In genomic region chr10:120735773-120736371, GRCh38 we compare ENCODE assay signal across 8 cellular contexts.
DNase-seq lines count a peak whose midpoint lies in the region; ATAC-seq, FAIRE-seq and TF ChIP-seq lines count a peak whose summit lies in the region.

No MANE protein-coding gene starts in this region.

- peaks cover 32% of the 10 kb centered on the region for H3K27me3 ChIP-seq in HCT116 (ENCODE audit: insufficient read depth, low read length)
- H3K27me3 ChIP-seq in endothelial cell of umbilical vein (ENCODE audit: control insufficient read depth in 2 of 2, insufficient read depth in 2 of 2, low read length in 2 of 2), result no peaks in the 10 kb centered on the region
- H3K27me3 ChIP-seq in MG63, result no peaks in the 10 kb centered on the region

- no peaks in the 10 kb centered on the region for H3K36me3 ChIP-seq in HCT116 (ENCODE audit: control insufficient read depth in 1 of 2, insufficient read depth in 2 of 2, low read length in 2 of 2)
- H3K36me3 ChIP-seq in endothelial cell of umbilical vein (ENCODE audit: control insufficient read depth in 2 of 2, extremely low read depth in 1 of 2, insufficient read depth in 2 of 2, low read length in 2 of 2), result no peaks in the 10 kb centered on the region
- H3K36me3 ChIP-seq in MG63, result no peaks in the 10 kb centered on the region

- H3K9me2 ChIP-seq in HCT116 (ENCODE audit: insufficient read depth), result no peaks in the 10 kb centered on the region

- H2AFZ ChIP-seq in HCT116 (ENCODE audit: low read depth, low read length, poor library complexity, severe bottlenecking) (no peak overlapping the region), endothelial cell of umbilical vein (ENCODE audit: low read depth, low read length) (no peak overlapping the region)

- H4K20me1 ChIP-seq in HCT116 (ENCODE audit: insufficient read depth) (no peaks in the 10 kb centered on the region), endothelial cell of umbilical vein (replicated peaks; ENCODE audit: control insufficient read depth, extremely low read depth, insufficient read depth, low read length) (no peaks in the 10 kb centered on the region)

- no peak for FAIRE-seq in endothelial cell of umbilical vein (lab: Jason Lieb, UNC)

- H3K36me3 Mint-ChIP-seq in activated naive CD4-positive, alpha-beta T cell treated with anti-CD3 and anti-CD28 coated beads for 36 hours (ENCODE audit: low read depth), result no peaks in the 10 kb centered on the region

- intact Hi-C loops in HCT116 (cut with micrococcal nuclease) (loop anchor here (1.0 to 10.0 kb wide), 3 partner anchors 313 to 801 kb away; no protein-coding TSS in a partner anchor), endothelial cell of umbilical vein (cut with micrococcal nuclease) (loop anchor here (1.0 to 2.0 kb wide), 5 partner anchors 51 to 513 kb away; partner anchors contain the start of genes PLPP4 and WDR11)
- intact Hi-C loops in activated naive CD4-positive, alpha-beta T cell treated with anti-CD3 and anti-CD28 coated beads for 36 hours (cut with micrococcal nuclease), result loop anchor here (1.0 to 10.0 kb wide), 2 partner anchors 313 to 511 kb away; no protein-coding TSS in a partner anchor

- H3K4me3 ChIP-seq in HCT116 (replicated peaks in 1 of 2; ENCODE audit: low read depth in 1 of 2, low read length in 2 of 2), result no peak overlapping the region
- H3K4me3 ChIP-seq in endothelial cell of umbilical vein (replicated peaks in 1 of 3; ENCODE audit: insufficient read depth in 1 of 3, low read depth in 1 of 3, low read length in 3 of 3), result no peak overlapping the region
- H3K4me3 ChIP-seq in MG63, result no peak overlapping the region

- H3K4me1 Mint-ChIP-seq in activated naive CD4-positive, alpha-beta T cell treated with anti-CD3 and anti-CD28 coated beads for 36 hours (ENCODE audit: low read depth), result no peaks in the 10 kb centered on the region

- RAD21 ChIA-PET in HCT116 (lab: Charles Lee; ENCODE audit: low non-redundant PET in 1 of 2, low total read pairs in 2 of 2, uncharacterized antibody in 2 of 2, unreplicated experiment in 2 of 2), result interaction anchor here in 1 of 2 experiments (0.6 kb wide), 1 partner anchor 217 kb away, joined by 3 read pairs; no protein-coding TSS in a partner anchor

- CTCF ChIA-PET in HCT116 (lab: Charles Lee), result interaction anchor here (1.6 to 2.0 kb wide), 2 partner anchors 9 to 313 kb away, joined by 3 to 8 read pairs; no protein-coding TSS in a partner anchor
- CTCF ChIA-PET in endothelial cell of umbilical vein (lab: Charles Lee), result interaction anchor here (0.9 to 5.0 kb wide), 16 partner anchors 9 to 514 kb away, joined by 3 to 45 read pairs (median 7); partner anchors contain the start of gene PLPP4
- CTCF ChIA-PET in activated naive CD4-positive, alpha-beta T cell treated with anti-CD3 and anti-CD28 coated beads for 36 hours (lab: Charles Lee), result interaction anchor here (0.5 to 1.6 kb wide), 7 partner anchors 12 to 919 kb away, joined by 3 to 6 read pairs (median 4); no protein-coding TSS in a partner anchor

- H3K27ac Mint-ChIP-seq in activated naive CD4-positive, alpha-beta T cell treated with anti-CD3 and anti-CD28 coated beads for 36 hours, result no peak overlapping the region

- H3K9ac ChIP-seq in HCT116 (ENCODE audit: low read length) (no peak overlapping the region), endothelial cell of umbilical vein (replicated peaks; ENCODE audit: extremely low read depth, insufficient read depth, low read length) (peak overlapping the region; percentile 45)

- TF ChIP-seq POLR2A in HCT116 (IDR thresholded peaks at IDR 0.05; ENCODE audit: borderline replicate concordance, extremely low read depth, insufficient read depth, insufficient read length), result no peak
- no peak for TF ChIP-seq POLR2A in endothelial cell of umbilical vein (IDR thresholded peaks at IDR 0.05; ENCODE audit: low read depth, low read length)

- H3K27me3 Mint-ChIP-seq in activated naive CD4-positive, alpha-beta T cell treated with anti-CD3 and anti-CD28 coated beads for 36 hours (ENCODE audit: low read depth), result peaks cover 2% of the 10 kb centered on the region

- H3K9me1 ChIP-seq in endothelial cell of umbilical vein (replicated peaks; ENCODE audit: control insufficient read depth, extremely low read depth, insufficient read depth, low read length), result no peaks in the 10 kb centered on the region

- POLR2A ChIA-PET in HCT116 (lab: Charles Lee), result no interaction called here
- POLR2A ChIA-PET in endothelial cell of umbilical vein (lab: Charles Lee), result interaction anchor here (1.5 kb wide), 1 partner anchor 94 kb away, joined by 8 read pairs; no protein-coding TSS in a partner anchor

- ATAC-seq in HCT116 (peak; percentile 86), GM21526 (IDR thresholded peaks at IDR 0.05; ENCODE audit: low FRiP score, unreplicated experiment) (no peak)

- H3K4me1 ChIP-seq in HCT116 (ENCODE audit: control insufficient read depth in 1 of 2, insufficient read depth in 2 of 2, low read length in 2 of 2) (peaks cover 0 to 9% of the 10 kb centered on the region in 2 experiments; a peak in 1 of 4 replicates), endothelial cell of umbilical vein (ENCODE audit: control insufficient read depth, extremely low read depth, insufficient read depth, low read length) (peaks cover 39% of the 10 kb centered on the region)

- no peaks in the 10 kb centered on the region for H3K9me3 Mint-ChIP-seq in activated naive CD4-positive, alpha-beta T cell treated with anti-CD3 and anti-CD28 coated beads for 36 hours

- no peaks in the 10 kb centered on the region for H3K9me3 ChIP-seq in HCT116 (ENCODE audit: control insufficient read depth in 1 of 2, insufficient read depth in 1 of 2, low read depth in 1 of 2, low read length in 2 of 2)
- H3K9me3 ChIP-seq in endothelial cell of umbilical vein (replicated peaks; ENCODE audit: control insufficient read depth, insufficient read depth, low read length), result no peaks in the 10 kb centered on the region
- H3K9me3 ChIP-seq in MG63, result no peaks in the 10 kb centered on the region

- dilution Hi-C loops in endothelial cell of umbilical vein (cut with MboI; ENCODE audit: extremely low pct_ligation_motif_present, low sequenced_read_pairs), result no loop called here

- H3K27ac ChIP-seq in HCT116 (ENCODE audit: low read depth, low read length) (no peak overlapping the region), endothelial cell of umbilical vein (ENCODE audit: insufficient read depth, low read depth, low read length) (peak overlapping the region; percentile 81)

- no peak overlapping the region for H3K4me3 Mint-ChIP-seq in activated naive CD4-positive, alpha-beta T cell treated with anti-CD3 and anti-CD28 coated beads for 36 hours

- TF ChIP-seq RAD21 in HCT116 (IDR thresholded peaks at IDR 0.05; ENCODE audit: low read depth), result peak; percentile 59

- DNase-seq in DMS53 (lab: John Stamatoyannopoulos, UW) (peak; percentile 56), HCT116 (ENCODE audit: low read depth, low spot score) (peak; percentile 26), OCI-M1 (lab: John Stamatoyannopoulos, UW) (peak; percentile 39), endothelial cell of umbilical vein (ENCODE audit: low read depth, low spot score) (peak; percentile 60), renal cortical epithelial cell (ENCODE audit: low read depth) (peak; percentile 38), MG63 (no peak)
- no peak for DNase-seq in activated naive CD4-positive, alpha-beta T cell treated with anti-CD3 and anti-CD28 coated beads for 36 hours

- BruUV-seq in HCT116 (replicated peaks; lab: Mats Ljungman, UMichigan) (no TSS peak), endothelial cell of umbilical vein (replicated peaks; lab: Mats Ljungman, UMichigan) (no TSS peak)

- H3K4me2 ChIP-seq in HCT116 (ENCODE audit: low read length) (no peak overlapping the region), endothelial cell of umbilical vein (ENCODE audit: insufficient read depth, low read length) (peak overlapping the region; percentile 89)

- H3K79me2 ChIP-seq in HCT116 (ENCODE audit: insufficient read depth, low read length) (no peaks in the 10 kb centered on the region), endothelial cell of umbilical vein (ENCODE audit: control insufficient read depth, insufficient read depth, low read length) (peaks cover 48% of the 10 kb centered on the region)

- peak; percentile 39 to 91 (median 75); a peak in 5 of 6 replicates for TF ChIP-seq CTCF in HCT116 (IDR thresholded peaks at IDR 0.05 in 2 of 3, conservative IDR thresholded peaks at IDR 0.05 in 1 of 3; ENCODE audit: borderline replicate concordance in 1 of 3, insufficient read depth in 1 of 3, low read depth in 2 of 3, low read length in 2 of 3)
- TF ChIP-seq CTCF in endothelial cell of umbilical vein (IDR thresholded peaks at IDR 0.05; ENCODE audit: extremely low read depth in 1 of 2, insufficient read depth in 1 of 2, low read depth in 1 of 2, low read length in 2 of 2), result peak; percentile 50 to 53

TF ChIP-seq in HCT116, 20 proteins besides CTCF, POLR2A, EP300 and RAD21:
- no peak for TF ChIP-seq EZH2 (IDR thresholded peaks at IDR 0.05)
- TF ChIP-seq ZFX (IDR thresholded peaks at IDR 0.05), result no peak
- TF ChIP-seq JUND (IDR thresholded peaks at IDR 0.05), result no peak
- no peak for TF ChIP-seq MAX (IDR thresholded peaks at IDR 0.05)
- TF ChIP-seq EGR1 (IDR thresholded peaks at IDR 0.05; ENCODE audit: low read depth), result no peak

TF ChIP-seq in endothelial cell of umbilical vein, 7 proteins besides CTCF, POLR2A, EP300 and RAD21:
- TF ChIP-seq MAX (IDR thresholded peaks at IDR 0.05; ENCODE audit: insufficient read depth, insufficient read length) (no peak), MYC (IDR thresholded peaks at IDR 0.05; ENCODE audit: low read depth, low read length) (no peak)

Comparison
In these comparisons a context has a peak if more than half of its experiments do, and no peak if none do; other contexts are left out.
1. DNase-seq: peak in DMS53 (single experiment), HCT116 (single experiment), OCI-M1 (single experiment), endothelial cell of umbilical vein (single experiment) and renal cortical epithelial cell (single experiment); none in MG63 (single experiment) and activated naive CD4-positive, alpha-beta T cell treated with anti-CD3 and anti-CD28 coated beads for 36 hours (single experiment).